Comparison of ENCODE assay signal across 19 cellular contexts in genomic region chr14:77046706-77047105, GRCh38. TPM values are rescaled to one million over a fixed set of nuclear protein-coding genes. Genes with fewer than 3 reads are reported as not detected.
DNase-seq lines count a peak whose midpoint lies in the region; ATAC-seq and TF ChIP-seq lines count a peak whose summit lies in the region.
"Had no signal": no experiment of that assay in that cellular context is flagged by ENCODE, and none has a peak within 500 bp of the region (broad histone marks: within the 10 kb centered on the region; RNA-seq: fewer than 3 reads in every experiment).

No MANE protein-coding gene starts in this region.

- POLR2A ChIA-PET in IMR-90 (lab: Charles Lee; ENCODE audit: unreplicated experiment), result interaction anchor here (0.6 kb wide), 1 partner anchor 142 kb away, joined by 3 read pairs; no protein-coding TSS in a partner anchor

- no peak for ATAC-seq in IMR-90 (ENCODE audit: low read depth)
- ATAC-seq in mucosa of descending colon, result peak; percentile 21
- ATAC-seq in natural killer cell treated with Interleukin-12 subunit alpha and Interleukin-12 subunit beta and Interleukin-15 and Interleukin-18, amount 100 ng/mL, for 72 hours, result no peak
- ATAC-seq: effector memory CD8-positive, alpha-beta T cell; pancreas had no signal

- no peak overlapping the region; the same call in 1 of the 2 replicates for H4K91ac ChIP-seq in IMR-90 (ENCODE audit: insufficient read depth, low read depth, low read length)

- H4K20me1 ChIP-seq in BLaER1 treated with 17β-estradiol and CSF1 and Interleukin-3, amounts not matched to agents 10 nM and 100 nM, result no peaks in the 10 kb centered on the region
- no peaks in the 10 kb centered on the region for H4K20me1 ChIP-seq in IMR-90 (ENCODE audit: insufficient read depth, low read length)

- no peak overlapping the region for H3K56ac ChIP-seq in IMR-90 (ENCODE audit: extremely low read depth, insufficient read depth, low read length)

- H3K14ac ChIP-seq in IMR-90 (replicated peaks; ENCODE audit: low read depth, low read length), result 0 out of 2 replicates have a peak overlapping the region, but pooled peaks have one; percentile 9

- peak overlapping the region in 10 of 11 experiments; percentile 9 to 100 (median 98); a peak in 17 of 22 replicates for H3K27ac ChIP-seq in BLaER1 treated with 17β-estradiol and CSF1 and Interleukin-3, amounts not matched to agents 10 nM and 100 nM
- H3K27ac ChIP-seq in IMR-90 (ENCODE audit: insufficient read depth, low read length) (no peak overlapping the region), breast epithelium (peak overlapping the region; percentile 97 to 99)
- H3K27ac ChIP-seq: ascending aorta had no signal

- WGBS in IMR-90 (ENCODE audit: extremely low coverage in 2 of 2, insufficient read length in 1 of 2), 2 experiments, result no CpG with 5 or more reads among the region's 2 CpGs

- peak overlapping the region; percentile 21; the same call in 1 of the 2 replicates for H3K18ac ChIP-seq in IMR-90 (ENCODE audit: low read depth, low read length)

- H3K27me3 ChIP-seq in BLaER1 treated with 17β-estradiol and CSF1 and Interleukin-3, amounts not matched to agents 10 nM and 100 nM, result no peaks in the 10 kb centered on the region
- H3K27me3 ChIP-seq in IMR-90 (ENCODE audit: control insufficient read depth, insufficient read depth, low read length) (no peaks in the 10 kb centered on the region), breast epithelium (no peaks in the 10 kb centered on the region)
- H3K27me3 ChIP-seq: ascending aorta, pancreas had no signal

- TF ChIP-seq POLR2A in IMR-90 (IDR thresholded peaks at IDR 0.05; ENCODE audit: low read depth, low read length), result no peak
- TF ChIP-seq POLR2A in breast epithelium (IDR thresholded peaks at IDR 0.05), result no peak

- peak overlapping the region; percentile 14; the same call in 1 of the 3 replicates for H2BK15ac ChIP-seq in IMR-90 (ENCODE audit: low read depth, low read length)

- H2BK20ac ChIP-seq in IMR-90 (ENCODE audit: low read depth, low read length), result no peak overlapping the region

- H3K27ac Mint-ChIP-seq in natural killer cell treated with Interleukin-12 subunit alpha and Interleukin-12 subunit beta and Interleukin-15 and Interleukin-18, amount 100 ng/mL, for 72 hours, result peak overlapping the region in 1 of 2 donors; percentile 25
- H3K27ac Mint-ChIP-seq: activated CD4-positive, alpha-beta memory T cell treated with anti-CD3 and anti-CD28 coated beads for 36 hours; activated naive CD4-positive, alpha-beta T cell treated with anti-CD3 and anti-CD28 coated beads for 36 hours; activated T-cell treated with anti-CD3 and anti-CD28 coated beads, Interleukin-2, amount 50 U/mL, for 24 hours; effector memory CD8-positive, alpha-beta T cell had no signal

- no TSS peak for BruUV-seq in IMR-90 (replicated peaks; lab: Mats Ljungman, UMichigan)

- peaks cover 18% of the 10 kb centered on the region for H3K9me1 ChIP-seq in IMR-90 (ENCODE audit: insufficient read depth, low read length)

- TF ChIP-seq CTCF in IMR-90 (conservative IDR thresholded peaks at IDR 0.05; ENCODE audit: low read depth, low read length) (no peak), breast epithelium (IDR thresholded peaks at IDR 0.05) (no peak), mucosa of descending colon (IDR thresholded peaks at IDR 0.05) (no peak)

- no peak overlapping the region for H2BK5ac ChIP-seq in IMR-90 (ENCODE audit: low read depth, low read length, poor library complexity, severe bottlenecking)

- H2AK5ac ChIP-seq in IMR-90 (ENCODE audit: low read depth, low read length), result peak overlapping the region; percentile 72

- peak overlapping the region; percentile 49 for H2BK120ac ChIP-seq in IMR-90 (ENCODE audit: low read depth, low read length)

- peak overlapping the region; percentile 51; the same call in 1 of the 2 replicates for H3K23ac ChIP-seq in IMR-90 (ENCODE audit: low read depth, low read length)

- H3K79me1 ChIP-seq in IMR-90 (ENCODE audit: low read depth in 1 of 2, low read length in 2 of 2), result peaks cover 0 to 9% of the 10 kb centered on the region in 2 experiments; a peak in 1 of 4 replicates

- no peaks in the 10 kb centered on the region for H3K36me3 ChIP-seq in BLaER1 treated with 17β-estradiol and CSF1 and Interleukin-3, amounts not matched to agents 10 nM and 100 nM
- no peaks in the 10 kb centered on the region for H3K36me3 ChIP-seq in IMR-90 (ENCODE audit: control insufficient read depth, insufficient read depth, low read length)
- no peaks in the 10 kb centered on the region for H3K36me3 ChIP-seq in breast epithelium
- H3K36me3 ChIP-seq in mucosa of descending colon (ENCODE audit: low read depth), result no peaks in the 10 kb centered on the region
- H3K36me3 ChIP-seq: ascending aorta, pancreas had no signal

- intact Hi-C loops in IMR-90 (cut with micrococcal nuclease), result no loop called here
- intact Hi-C loops in breast epithelium (cut with DNase I; ENCODE audit: low total_unique reads), result no loop called here
- intact Hi-C loops in mucosa of descending colon (cut with DNase I, micrococcal nuclease), result loop anchor here in 1 of 2 donors (10.0 kb wide), 1 partner anchor 102 kb away; no protein-coding TSS in a partner anchor

- peaks cover 53 to 99% (median 81%) of the 10 kb centered on the region in 10 experiments for H3K4me1 ChIP-seq in BLaER1 treated with 17β-estradiol and CSF1 and Interleukin-3, amounts not matched to agents 10 nM and 100 nM
- H3K4me1 ChIP-seq in IMR-90 (ENCODE audit: control insufficient read depth, insufficient read depth, low read length) (peaks cover 28% of the 10 kb centered on the region), breast epithelium (peaks cover 25 to 48% of the 10 kb centered on the region in 2 donors), mucosa of descending colon (ENCODE audit: low read depth) (peaks cover 43% of the 10 kb centered on the region)

- H4K5ac ChIP-seq in IMR-90 (ENCODE audit: low read depth, low read length), result no peak overlapping the region

- dilution Hi-C loops in IMR-90 (cut with HindIII; ENCODE audit: low sequenced_read_pairs, unreplicated experiment), result no loop called here

- no peak for TF ChIP-seq RAD21 in IMR-90 (IDR thresholded peaks at IDR 0.05; ENCODE audit: low read length)

- H4K8ac ChIP-seq in IMR-90 (ENCODE audit: low read depth in 2 of 2, low read length in 2 of 2), result 0 out of 4 replicates have a peak overlapping the region, but pooled peaks of 1 of the 2 experiments have one; percentile 4

- H3K4ac ChIP-seq in IMR-90 (ENCODE audit: low read depth, low read length), result peak overlapping the region; percentile 44

- peak overlapping the region in 4 of 11 experiments; percentile 17 to 95 (median 62); a peak in 4 of 22 replicates for H3K9ac ChIP-seq in BLaER1 treated with 17β-estradiol and CSF1 and Interleukin-3, amounts not matched to agents 10 nM and 100 nM
- no peak overlapping the region for H3K9ac ChIP-seq in IMR-90 (ENCODE audit: low read depth, low read length)

- CTCF ChIA-PET in IMR-90 (lab: Yijun Ruan, JAX), result no interaction called here

- H3K36me3 Mint-ChIP-seq in natural killer cell treated with Interleukin-12 subunit alpha and Interleukin-12 subunit beta and Interleukin-15 and Interleukin-18, amount 100 ng/mL, for 72 hours, result no peaks in the 10 kb centered on the region
- H3K36me3 Mint-ChIP-seq: activated CD4-positive, alpha-beta memory T cell treated with anti-CD3 and anti-CD28 coated beads for 36 hours had no signal

- H3K4me3 ChIP-seq in BLaER1 treated with 17β-estradiol and CSF1 and Interleukin-3, amounts not matched to agents 10 nM and 100 nM, result no peak overlapping the region
- H3K4me3 ChIP-seq in IMR-90 (ENCODE audit: insufficient read depth, low read depth, low read length) (no peak overlapping the region), breast epithelium (no peak overlapping the region), mucosa of descending colon (no peak overlapping the region)
- H3K4me3 ChIP-seq: ascending aorta, pancreas had no signal

- H3K4me1 Mint-ChIP-seq in natural killer cell treated with Interleukin-12 subunit alpha and Interleukin-12 subunit beta and Interleukin-15 and Interleukin-18, amount 100 ng/mL, for 72 hours (ENCODE audit: low read depth in 2 of 2), result peaks cover 29 to 32% of the 10 kb centered on the region in 2 donors

- H3K9me3 ChIP-seq in BLaER1 treated with 17β-estradiol and CSF1 and Interleukin-3, amounts not matched to agents 10 nM and 100 nM (replicated peaks in 1 of 11), result no peaks in the 10 kb centered on the region
- H3K9me3 ChIP-seq in IMR-90 (ENCODE audit: control insufficient read depth, insufficient read depth, low read length) (no peaks in the 10 kb centered on the region), breast epithelium (no peaks in the 10 kb centered on the region), mucosa of descending colon (no peaks in the 10 kb centered on the region)
- H3K9me3 ChIP-seq: ascending aorta, pancreas had no signal

- in situ Hi-C loops in IMR-90 (cut with MboI; ENCODE audit: low sequenced_read_pairs), result loop anchor here (25.0 kb wide), 1 partner anchor 1759 kb away; the partner anchor contains the start of gene FOS

- H3K27me3 Mint-ChIP-seq in natural killer cell treated with Interleukin-12 subunit alpha and Interleukin-12 subunit beta and Interleukin-15 and Interleukin-18, amount 100 ng/mL, for 72 hours, result no peaks in the 10 kb centered on the region
- H3K27me3 Mint-ChIP-seq: activated CD4-positive, alpha-beta memory T cell treated with anti-CD3 and anti-CD28 coated beads for 36 hours; activated T-cell treated with anti-CD3 and anti-CD28 coated beads, Interleukin-2, amount 50 U/mL, for 24 hours; effector memory CD8-positive, alpha-beta T cell had no signal

- no peaks in the 10 kb centered on the region for H3K9me3 Mint-ChIP-seq in natural killer cell treated with Interleukin-12 subunit alpha and Interleukin-12 subunit beta and Interleukin-15 and Interleukin-18, amount 100 ng/mL, for 72 hours
- H3K9me3 Mint-ChIP-seq: activated CD4-positive, alpha-beta memory T cell treated with anti-CD3 and anti-CD28 coated beads for 36 hours; activated naive CD4-positive, alpha-beta T cell treated with anti-CD3 and anti-CD28 coated beads for 36 hours; activated T-cell treated with anti-CD3 and anti-CD28 coated beads, Interleukin-2, amount 50 U/mL, for 24 hours; effector memory CD8-positive, alpha-beta T cell; H9 had no signal

- H2AFZ ChIP-seq in IMR-90 (replicated peaks; ENCODE audit: low read length, poor library complexity), result no peak overlapping the region

- no peak overlapping the region for H3K4me3 Mint-ChIP-seq in natural killer cell treated with Interleukin-12 subunit alpha and Interleukin-12 subunit beta and Interleukin-15 and Interleukin-18, amount 100 ng/mL, for 72 hours
- H3K4me3 Mint-ChIP-seq: activated CD4-positive, alpha-beta memory T cell treated with anti-CD3 and anti-CD28 coated beads for 36 hours; activated naive CD4-positive, alpha-beta T cell treated with anti-CD3 and anti-CD28 coated beads for 36 hours; activated T-cell treated with anti-CD3 and anti-CD28 coated beads, Interleukin-2, amount 50 U/mL, for 24 hours; effector memory CD8-positive, alpha-beta T cell; H9 had no signal

- DNase-seq in IMR-90, result no peak
- no peak for DNase-seq in breast epithelium (ENCODE audit: low spot score in 2 of 2)
- DNase-seq in mucosa of descending colon, result no peak
- no peak for DNase-seq in nucleus accumbens (lab: John Stamatoyannopoulos, UW)
- no peak for DNase-seq in activated CD8-positive, alpha-beta memory T cell treated with anti-CD3 and anti-CD28 coated beads, Interleukin-2, amount 50 U/mL, for 4 hours
- no peak for DNase-seq in D341Med (ENCODE audit: low spot score)
- DNase-seq in natural killer cell treated with Interleukin-12 subunit alpha and Interleukin-12 subunit beta and Interleukin-15 and Interleukin-18, amount 100 ng/mL, for 72 hours (ENCODE audit: low spot score), result no peak
- DNase-seq: activated CD4-positive, alpha-beta memory T cell treated with anti-CD3 and anti-CD28 coated beads for 36 hours; activated naive CD4-positive, alpha-beta T cell treated with anti-CD3 and anti-CD28 coated beads for 36 hours; activated T-cell treated with anti-CD3 and anti-CD28 coated beads, Interleukin-2, amount 50 U/mL, for 24 hours; effector memory CD8-positive, alpha-beta T cell; H9; NCI-H1105 treated with DMSO at 0.1 percent for 48 hours; NCI-H748 treated with DMSO at 0.1 percent for 48 hours; pancreas; stimulated activated CD4-positive, alpha-beta T cell treated with anti-CD3 and anti-CD28 coated beads, Interleukin-2, amount 100 ng/mL, for 24 hours; SW 1271 had no signal

- no peak overlapping the region for H2AK9ac ChIP-seq in IMR-90 (replicated peaks; ENCODE audit: low read depth, low read length, poor library complexity)

- H3K4me2 ChIP-seq in BLaER1 treated with 17β-estradiol and CSF1 and Interleukin-3, amounts not matched to agents 10 nM and 100 nM, result peak overlapping the region in 8 of 11 experiments; percentile 30 to 98 (median 93); a peak in 14 of 22 replicates
- H3K4me2 ChIP-seq in IMR-90 (ENCODE audit: low read depth, low read length), result no peak overlapping the region

RNA-seq across cellular contexts. Expression of gene IRF2BPL, which starts 18.2 kb away (rescaled TPM):
- total RNA-seq in IMR-90 (2012; rRNA removed) (6.3 and 8.9 TPM in 2 replicates), breast epithelium (10 to 100 TPM; 39.5 to 76.5 (median 47.2) TPM), mucosa of descending colon (10 to 100 TPM; 15.1 to 74.1 (median 19.3) TPM)
- 14.5 and 15.8 TPM in 2 replicates for polyA plus RNA-seq in IMR-90 (2012; rRNA removed)
- 13.2 and 35.9 TPM in 2 replicates for polyA plus RNA-seq in IMR-90 (2012; cell fraction: cytosol; rRNA removed)
- 24.7 and 36.8 TPM in 2 replicates for polyA plus RNA-seq in IMR-90 (2012; cell fraction: nucleus; rRNA removed; ENCODE audit: low replicate concordance)
- total RNA-seq in natural killer cell treated with Interleukin-12 subunit alpha and Interleukin-12 subunit beta and Interleukin-15 and Interleukin-18, amount 100 ng/mL, for 72 hours, result 10 to 100 TPM; 18.0 to 28.9 TPM

RNA-seq across cellular contexts. Expression of gene CIPC, which starts 51.4 kb away (rescaled TPM):
- total RNA-seq in IMR-90 (2012; rRNA removed) (12.9 and 13.1 TPM in 2 replicates), breast epithelium (10 to 100 TPM; 40.6 to 64.8 (median 50.7) TPM), mucosa of descending colon (10 to 100 TPM; 45.7 to 84.9 (median 61.0) TPM)
- polyA plus RNA-seq in IMR-90 (2012; rRNA removed), result 5.6 and 6.6 TPM in 2 replicates
- 2.7 and 2.8 TPM in 2 replicates for polyA plus RNA-seq in IMR-90 (2012; cell fraction: cytosol; rRNA removed)
- 2.8 and 5.9 TPM in 2 replicates for polyA plus RNA-seq in IMR-90 (2012; cell fraction: nucleus; rRNA removed; ENCODE audit: low replicate concordance)
- 10 to 100 TPM; 11.8 to 19.6 TPM for total RNA-seq in natural killer cell treated with Interleukin-12 subunit alpha and Interleukin-12 subunit beta and Interleukin-15 and Interleukin-18, amount 100 ng/mL, for 72 hours
